In genomic region chr11:76515494-76515893, GRCh38 we compare ENCODE assay signal across 24 cellular contexts.
"Had no signal": no experiment of that assay in that cellular context is flagged by ENCODE, and none has a peak within 500 bp of the region (broad histone marks: within the 10 kb centered on the region; RNA-seq: fewer than 3 reads in every experiment).

No MANE protein-coding gene starts in this region.

- FAIRE-seq: K562 had no signal

- H3K27me3 ChIP-seq: Peyer's patch, SJCRH30 had no signal

- H3K9ac ChIP-seq: KMS-11 had no signal

- H3K4me1 Mint-ChIP-seq: IgD-negative memory B cell had no signal

- DNase-seq: Kasumi-1; MM.1S; NCI-H1092 treated with DMSO at 0.1 percent for 48 hours; NCI-H1436; NCI-H187; NCI-H2029; NCI-H2081 treated with DMSO at 0.1 percent for 48 hours; NCI-H2171; NCI-H226; NCI-H446; NCI-H510A; NCI-H524 treated with DMSO at 0.1 percent for 48 hours; NCI-H69; NCI-H774; NK-92 treated with Interleukin-12 subunit alpha and Interleukin-12 subunit beta, amount 100 ng/mL, for 24 hours; PC-9; Peyer's patch; SHP77 treated with DMSO at 0.1 percent for 48 hours; SJCRH30 had no signal

- H2AFZ ChIP-seq: PC-9 had no signal

- ATAC-seq: K562, Right ventricle myocardium inferior, SK-N-SH treated with all-trans-retinoic acid at 6 μM for 48 hours had no signal

- H3K4me3 ChIP-seq: K562, PC-9, Peyer's patch, SJCRH30 had no signal

- H3K4me3 Mint-ChIP-seq: IgD-negative memory B cell had no signal

- H3K27ac ChIP-seq: KMS-11, PC-9, Peyer's patch, SJCRH30 had no signal

- H3K36me3 Mint-ChIP-seq: IgD-negative memory B cell had no signal

- H3K9me3 Mint-ChIP-seq: IgD-negative memory B cell had no signal

- H3K9me3 ChIP-seq: Peyer's patch, SJCRH30 had no signal

- H3K4me1 ChIP-seq: Peyer's patch, SJCRH30 had no signal

- H3K4me2 ChIP-seq: KMS-11, PC-9 had no signal
